ENCODE assay signal across 8 cellular contexts in genomic region chr3:127590593-127591477, GRCh38. TPM values are rescaled to one million over a fixed set of nuclear protein-coding genes. Genes with fewer than 3 reads are reported as not detected.
DNase-seq lines count a peak whose midpoint lies in the region; ATAC-seq and TF ChIP-seq lines count a peak whose summit lies in the region.

Gene TPRA1, minus strand, starts transcription at chr3:127590733. Its CDS starts 10,587 bp downstream, at chr3:127580146.

- H3K36me3 ChIP-seq in testis (ENCODE audit: low read depth, missing control alignments): no peaks in the 10 kb centered on the region

- H3K4me3 ChIP-seq in testis: peak within 1 kb of the TSS; percentile 92 to 95

- TF ChIP-seq CTCF in omental fat pad (IDR thresholded peaks at IDR 0.05) (no peak), testis (IDR thresholded peaks at IDR 0.05) (peak in 1 of 3 experiments; percentile 28)

- peak; percentile 91 for DNase-seq in NCI-H1048 (lab: John Stamatoyannopoulos, UW)
- peak; percentile 97 for DNase-seq in SKM-1 (lab: John Stamatoyannopoulos, UW; ENCODE audit: unreplicated experiment)
- peak; percentile 73 to 92 for DNase-seq in activated naive CD4-positive, alpha-beta T cell treated with anti-CD3 and anti-CD28 coated beads, Interleukin-2, amount 50 U/mL, for 72 hours (ENCODE audit: low spot score in 2 of 2)
- peak; percentile 97 for DNase-seq in glomerular visceral epithelial cell (ENCODE audit: extremely low spot score)
- DNase-seq in omental fat pad (ENCODE audit: low spot score): peak; percentile 46
- peak; percentile 96 for DNase-seq in testis

- no peaks in the 10 kb centered on the region for H3K9me3 ChIP-seq in testis

- no peaks in the 10 kb centered on the region for H3K9me3 Mint-ChIP-seq in activated naive CD4-positive, alpha-beta T cell treated with anti-CD3 and anti-CD28 coated beads, Interleukin-2, amount 50 U/mL, for 72 hours

- peak within 1 kb of the TSS; percentile 97 to 99 for H3K27ac Mint-ChIP-seq in activated naive CD4-positive, alpha-beta T cell treated with anti-CD3 and anti-CD28 coated beads, Interleukin-2, amount 50 U/mL, for 72 hours

- ATAC-seq in HG02588 (IDR thresholded peaks at IDR 0.05; ENCODE audit: unreplicated experiment) (peak; percentile 65), omental fat pad (ENCODE audit: low FRiP score) (peak; percentile 83)
- peak; percentile 84 to 91 for ATAC-seq in activated naive CD4-positive, alpha-beta T cell treated with anti-CD3 and anti-CD28 coated beads, Interleukin-2, amount 50 U/mL, for 72 hours

- H3K36me3 Mint-ChIP-seq in activated naive CD4-positive, alpha-beta T cell treated with anti-CD3 and anti-CD28 coated beads, Interleukin-2, amount 50 U/mL, for 72 hours: peaks cover 0 to 5% of the 10 kb centered on the region in 2 donors

- peak within 1 kb of the TSS; percentile 91 to 92 for H3K27ac ChIP-seq in testis

- no peaks in the 10 kb centered on the region for H3K27me3 ChIP-seq in testis

- peaks cover 34% of the 10 kb centered on the region for H3K4me1 ChIP-seq in testis

- WGBS in testis, 2 donors: 1 to 2% methylated on average over 33 to 60 of the region's 72 CpGs

- intact Hi-C loops in testis (cut with DNase I; ENCODE audit: low total_unique reads): no loop called here

- TF ChIP-seq POLR2A in GM10847 (IDR thresholded peaks at IDR 0.05; ENCODE audit: extremely low read depth, insufficient read length): peak; percentile 52
- TF ChIP-seq POLR2A in testis (IDR thresholded peaks at IDR 0.05): no peak

RNA-seq across cellular contexts. Expression of gene TPRA1, which starts in this region (rescaled TPM):
- total RNA-seq in activated naive CD4-positive, alpha-beta T cell treated with anti-CD3 and anti-CD28 coated beads, Interleukin-2, amount 50 U/mL, for 72 hours: 10 to 100 TPM; 26.0 to 31.3 TPM
- total RNA-seq in omental fat pad: 10 to 100 TPM; 31.4 to 39.0 (median 33.5) TPM
- 10 to 100 TPM; 55.7 to 59.3 TPM for total RNA-seq in testis
- polyA plus RNA-seq in testis (ENCODE audit: insufficient read depth, low read depth, low replicate concordance): 32.6 TPM

Comparison
In these comparisons a context has a peak if more than half of its experiments do, and no peak if none do; other contexts are left out.
1. Peak in every context shown above with its lines: DNase-seq, ATAC-seq, H3K4me3 ChIP-seq and H3K27ac ChIP-seq.
2. DNase-seq: peak in every context shown above with its lines; median percentile 97 in SKM-1; 97 in glomerular visceral epithelial cell; 96 in testis; 91 in NCI-H1048; 82 in activated naive CD4-positive, alpha-beta T cell treated with anti-CD3 and anti-CD28 coated beads, Interleukin-2, amount 50 U/mL, for 72 hours; 46 in omental fat pad.